Comparison of ENCODE assay signal across 34 cellular contexts in the genomic region with DNA sequence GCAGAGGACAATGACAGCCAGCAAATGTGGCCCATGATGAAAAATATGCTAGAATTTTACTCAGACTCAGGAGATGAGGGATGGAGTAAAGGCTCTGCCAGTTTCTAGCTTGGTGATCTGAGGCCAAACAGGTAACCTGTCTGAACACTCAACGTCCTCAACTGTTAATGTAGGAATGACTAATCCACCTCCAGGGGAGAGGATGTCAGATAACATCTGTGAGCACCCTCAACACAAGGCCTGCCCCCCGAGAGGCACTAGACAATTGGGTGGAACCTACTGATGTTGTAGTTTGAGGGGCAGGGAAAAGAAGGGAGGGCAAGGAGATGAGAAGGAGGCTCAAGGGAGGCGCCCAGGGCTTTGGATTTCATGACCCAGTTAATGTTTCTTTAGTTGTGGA.
"Had no signal": no experiment of that assay in that cellular context is flagged by ENCODE, and none has a peak within 500 bp of the region (broad histone marks: within the 10 kb centered on the region; RNA-seq: fewer than 3 reads in every experiment).

No MANE protein-coding gene starts in this region.

- H3K36me3 ChIP-seq: adrenal gland, breast epithelium had no signal

- H3K4me3 ChIP-seq: adrenal gland, body of pancreas, breast epithelium had no signal

- ATAC-seq: activated CD4-positive, CD25-positive, alpha-beta regulatory T cell treated with anti-CD3 and anti-CD28 coated beads, Interleukin-2, amount 50 U/mL, for 24 hours; activated naive CD4-positive, alpha-beta T cell treated with anti-CD3 and anti-CD28 coated beads, Interleukin-2, amount 50 U/mL, for 72 hours; activated T-cell treated with anti-CD3 and anti-CD28 coated beads, Interleukin-2, amount 50 U/mL, for 4 hours; body of pancreas; Right ventricle myocardium inferior; SK-N-SH treated with all-trans-retinoic acid at 6 μM for 48 hours; T-cell; T-helper 17 cell; WTC11 had no signal

- H3K27ac ChIP-seq: adrenal gland, body of pancreas, breast epithelium had no signal

- DNase-seq: activated CD4-positive, alpha-beta memory T cell treated with anti-CD3 and anti-CD28 coated beads for 36 hours; activated CD4-positive, alpha-beta T cell treated with anti-CD3 and anti-CD28 coated beads for 4 hours; activated CD4-positive, alpha-beta T cell treated with anti-CD3 and anti-CD28 coated beads, Interleukin-2, amount 50 U/mL, for 1 hour; activated CD8-positive, alpha-beta memory T cell treated with anti-CD3 and anti-CD28 coated beads, Interleukin-2, amount 50 U/mL, for 4 hours; activated gamma-delta T cell treated with Interleukin-2 at 50 U/mL for 16 hours; activated naive CD4-positive, alpha-beta T cell treated with anti-CD3 and anti-CD28 coated beads for 36 hours; activated T-cell treated with anti-CD3 and anti-CD28 coated beads for 4 hours; activated T-cell treated with anti-CD3 and anti-CD28 coated beads, Interleukin-2, amount 50 U/mL, for 4 hours; adrenal gland; body of pancreas; caudate nucleus; cerebellar nuclear complex; Kasumi-1; KG1; NCI-H1105 treated with DMSO at 0.1 percent for 48 hours; NCI-H1436; NCI-H187; NCI-H2029 treated with DMSO at 0.1 percent for 48 hours; NCI-H2107; NCI-H2171; NCI-H510A; NCI-H526; NCI-H748 treated with DMSO at 0.1 percent for 48 hours; NK-92 treated with Interleukin-12 subunit alpha and Interleukin-12 subunit beta, amount 100 ng/mL, for 24 hours; RPMI8226; SIG-M5; T-cell; T-helper 17 cell had no signal

- H3K27me3 ChIP-seq: adrenal gland, body of pancreas, breast epithelium had no signal

- H3K9me3 ChIP-seq: adrenal gland, body of pancreas, breast epithelium had no signal

- H3K4me1 ChIP-seq: adrenal gland, breast epithelium had no signal
